Comparison of ENCODE assay signal across 18 cellular contexts in genomic region chr5:163695817-163696216, GRCh38.
DNase-seq lines count a peak whose midpoint lies in the region; ATAC-seq and TF ChIP-seq lines count a peak whose summit lies in the region.
"Had no signal": no experiment of that assay in that cellular context is flagged by ENCODE, and none has a peak within 500 bp of the region (broad histone marks: within the 10 kb centered on the region; RNA-seq: fewer than 3 reads in every experiment).

No MANE protein-coding gene starts in this region.

- peak overlapping the region; percentile 3 for H3K27ac Mint-ChIP-seq in memory B cell
- H3K27ac Mint-ChIP-seq: activated CD4-positive, alpha-beta T cell treated with anti-CD3 and anti-CD28 coated beads for 36 hours; activated naive CD4-positive, alpha-beta T cell treated with anti-CD3 and anti-CD28 coated beads, Interleukin-2, amount 10 ng/mL, durations not matched to agents 7 days and 5 days had no signal

- DNase-seq in BE2C = no peak
- DNase-seq in HCT116 (ENCODE audit: low read depth, low spot score) = no peak
- DNase-seq in memory B cell (ENCODE audit: low spot score in 2 of 2) = no peak
- no peak for DNase-seq in DMS79 treated with DMSO at 0.1 percent for 48 hours (lab: John Stamatoyannopoulos, UW)
- no peak for DNase-seq in NOMO-1 treated with DMSO at 0.1 percent for 48 hours (lab: John Stamatoyannopoulos, UW; ENCODE audit: unreplicated experiment)
- no peak for DNase-seq in dedifferentiated amniotic fluid mesenchymal stem cell (ENCODE audit: extremely low spot score)
- DNase-seq: activated naive CD4-positive, alpha-beta T cell treated with anti-CD3 and anti-CD28 coated beads, Interleukin-2, amount 10 ng/mL, durations not matched to agents 7 days and 5 days; right cardiac atrium had no signal

- CTCF ChIA-PET in HCT116 (lab: Charles Lee) = interaction anchor here (1.0 to 1.3 kb wide), 2 partner anchors 317 to 809 kb away, joined by 3 to 5 read pairs; no protein-coding TSS in a partner anchor

- POLR2A ChIA-PET in HCT116 (lab: Charles Lee) = no interaction called here

- H3K9me3 Mint-ChIP-seq in memory B cell = no peaks in the 10 kb centered on the region
- H3K9me3 Mint-ChIP-seq: activated naive CD4-positive, alpha-beta T cell treated with anti-CD3 and anti-CD28 coated beads, Interleukin-2, amount 10 ng/mL, durations not matched to agents 7 days and 5 days; activated T-cell treated with anti-CD3 and anti-CD28 coated beads, Interleukin-2, amount 50 U/mL, for 72 hours had no signal

- RAD21 ChIA-PET in HCT116 (lab: Charles Lee; ENCODE audit: low non-redundant PET in 1 of 2, low total read pairs in 2 of 2, uncharacterized antibody in 2 of 2, unreplicated experiment in 2 of 2) = no interaction called here

- no peak for TF ChIP-seq RAD21 in HCT116 (IDR thresholded peaks at IDR 0.05; ENCODE audit: low read depth)

- no peak for TF ChIP-seq CTCF in BE2C (IDR thresholded peaks at IDR 0.05; ENCODE audit: low read depth, low read length)
- no peak for TF ChIP-seq CTCF in HCT116 (IDR thresholded peaks at IDR 0.05 in 2 of 3, conservative IDR thresholded peaks at IDR 0.05 in 1 of 3; ENCODE audit: borderline replicate concordance in 1 of 3, insufficient read depth in 1 of 3, low read depth in 2 of 3, low read length in 2 of 3)
- TF ChIP-seq CTCF in OCI-LY3 (IDR thresholded peaks at IDR 0.05; ENCODE audit: low read depth, low read length) = no peak

- H3K79me2 ChIP-seq in HCT116 (ENCODE audit: insufficient read depth, low read length) (no peaks in the 10 kb centered on the region), OCI-LY3 (ENCODE audit: low read length) (no peaks in the 10 kb centered on the region)

- no peaks in the 10 kb centered on the region for H3K9me2 ChIP-seq in HCT116 (ENCODE audit: insufficient read depth)

- H3K27ac ChIP-seq in HCT116 (ENCODE audit: low read depth, low read length) = no peak overlapping the region
- H3K27ac ChIP-seq in OCI-LY3 (ENCODE audit: low read length) = no peak overlapping the region
- H3K27ac ChIP-seq: C4-2B, HL-60, suprapubic skin, vagina had no signal

- H3K4me3 ChIP-seq in BE2C (ENCODE audit: low read depth, low read length) (peak overlapping the region; percentile 38), HCT116 (replicated peaks in 1 of 2; ENCODE audit: low read depth in 1 of 2, low read length in 2 of 2) (no peak overlapping the region), OCI-LY3 (ENCODE audit: low read length) (peak overlapping the region; percentile 24; the same call in 1 of the 2 replicates)
- H3K4me3 ChIP-seq: dorsolateral prefrontal cortex, lung, suprapubic skin, vagina had no signal

- peaks cover 4% of the 10 kb centered on the region for H3K4me1 Mint-ChIP-seq in memory B cell
- H3K4me1 Mint-ChIP-seq: activated CD4-positive, alpha-beta T cell treated with anti-CD3 and anti-CD28 coated beads for 36 hours; activated naive CD4-positive, alpha-beta T cell treated with anti-CD3 and anti-CD28 coated beads, Interleukin-2, amount 10 ng/mL, durations not matched to agents 7 days and 5 days had no signal

- H3K36me3 Mint-ChIP-seq in memory B cell = no peaks in the 10 kb centered on the region
- H3K36me3 Mint-ChIP-seq: activated naive CD4-positive, alpha-beta T cell treated with anti-CD3 and anti-CD28 coated beads, Interleukin-2, amount 10 ng/mL, durations not matched to agents 7 days and 5 days had no signal

- no peak overlapping the region for H3K4me3 Mint-ChIP-seq in memory B cell
- H3K4me3 Mint-ChIP-seq: activated CD4-positive, alpha-beta T cell treated with anti-CD3 and anti-CD28 coated beads for 36 hours; activated naive CD4-positive, alpha-beta T cell treated with anti-CD3 and anti-CD28 coated beads, Interleukin-2, amount 10 ng/mL, durations not matched to agents 7 days and 5 days; activated T-cell treated with anti-CD3 and anti-CD28 coated beads, Interleukin-2, amount 50 U/mL, for 72 hours had no signal

- TF ChIP-seq POLR2A in HCT116 (IDR thresholded peaks at IDR 0.05; ENCODE audit: borderline replicate concordance, extremely low read depth, insufficient read depth, insufficient read length) = no peak

- BruUV-seq in HCT116 (replicated peaks; lab: Mats Ljungman, UMichigan) = no TSS peak

- intact Hi-C loops in HCT116 (cut with micrococcal nuclease) = loop anchor here (1.0 to 10.0 kb wide), 3 partner anchors 131 to 812 kb away; no protein-coding TSS in a partner anchor

- H3K27me3 ChIP-seq in BE2C (no peaks in the 10 kb centered on the region), HCT116 (ENCODE audit: insufficient read depth, low read length) (peaks cover 7% of the 10 kb centered on the region; the same call in 1 of the 2 replicates), OCI-LY3 (ENCODE audit: low read depth, low read length) (peaks cover 11% of the 10 kb centered on the region; the same call in 1 of the 2 replicates)
- H3K27me3 ChIP-seq: dorsolateral prefrontal cortex, suprapubic skin, vagina had no signal

- H4K20me1 ChIP-seq in HCT116 (ENCODE audit: insufficient read depth) (no peaks in the 10 kb centered on the region), OCI-LY3 (ENCODE audit: insufficient read depth, low read length) (no peaks in the 10 kb centered on the region)

- H3K9me3 ChIP-seq in BE2C (no peaks in the 10 kb centered on the region), HCT116 (ENCODE audit: control insufficient read depth in 1 of 2, insufficient read depth in 1 of 2, low read depth in 1 of 2, low read length in 2 of 2) (no peaks in the 10 kb centered on the region), OCI-LY3 (ENCODE audit: insufficient read depth, low read length) (no peaks in the 10 kb centered on the region)
- H3K9me3 ChIP-seq: suprapubic skin, vagina had no signal

- H2AFZ ChIP-seq in HCT116 (ENCODE audit: low read depth, low read length, poor library complexity, severe bottlenecking) (no peak overlapping the region), OCI-LY3 (ENCODE audit: low read depth, low read length) (no peak overlapping the region)

- H3K4me1 ChIP-seq in BE2C (peaks cover 4% of the 10 kb centered on the region; the same call in 1 of the 2 replicates), HCT116 (ENCODE audit: control insufficient read depth in 1 of 2, insufficient read depth in 2 of 2, low read length in 2 of 2) (no peaks in the 10 kb centered on the region), OCI-LY3 (ENCODE audit: low read length) (no peaks in the 10 kb centered on the region)
- H3K4me1 ChIP-seq: suprapubic skin, vagina had no signal

- H3K27me3 Mint-ChIP-seq in memory B cell = peaks cover 1% of the 10 kb centered on the region
- H3K27me3 Mint-ChIP-seq: activated naive CD4-positive, alpha-beta T cell treated with anti-CD3 and anti-CD28 coated beads, Interleukin-2, amount 10 ng/mL, durations not matched to agents 7 days and 5 days had no signal

- H3K36me3 ChIP-seq in BE2C (no peaks in the 10 kb centered on the region), HCT116 (ENCODE audit: control insufficient read depth in 1 of 2, insufficient read depth in 2 of 2, low read length in 2 of 2) (no peaks in the 10 kb centered on the region), OCI-LY3 (replicated peaks; ENCODE audit: low read depth, low read length) (no peaks in the 10 kb centered on the region)
- H3K36me3 ChIP-seq: suprapubic skin, vagina had no signal

- ATAC-seq in HCT116 (0 out of 2 replicates have a peak, but pooled peaks have one; percentile 27), memory B cell (ENCODE audit: low read depth) (no peak), HG03196 (IDR thresholded peaks at IDR 0.05; ENCODE audit: unreplicated experiment) (no peak)

- H3K9ac ChIP-seq in HCT116 (ENCODE audit: low read length) (no peak overlapping the region), OCI-LY3 (ENCODE audit: low read length) (no peak overlapping the region)

- H3K4me2 ChIP-seq in HCT116 (ENCODE audit: low read length) (no peak overlapping the region), OCI-LY3 (ENCODE audit: low read length) (peak overlapping the region; percentile 43)

TF ChIP-seq in HCT116, 20 proteins besides CTCF, POLR2A, EP300 and RAD21 (continues in another document):
- TF ChIP-seq REST (IDR thresholded peaks at IDR 0.05; ENCODE audit: low read depth) = no peak
- no peak for TF ChIP-seq ELF1 (IDR thresholded peaks at IDR 0.05; ENCODE audit: borderline replicate concordance, low read depth)

Comparison
In these comparisons a context has a peak if more than half of its experiments do, and no peak if none do; other contexts are left out.
1. H3K4me3 ChIP-seq: peak in BE2C (single experiment) and OCI-LY3 (single experiment); none in HCT116 (0 of 2).